1 cellular context compared by ENCODE assay signal in genomic region chr19:20261513-20261912, GRCh38.
TF ChIP-seq lines count a peak whose summit lies in the region.

No MANE protein-coding gene starts in this region.

TF ChIP-seq in GM23338, 12 proteins besides CTCF, POLR2A, EP300 and RAD21:
- TF ChIP-seq NANOG (IDR thresholded peaks at IDR 0.05; ENCODE audit: borderline replicate concordance) = peak; percentile 34; the same call in 1 of the 2 replicates
